1 cellular context compared by ENCODE assay signal in the genomic region with DNA sequence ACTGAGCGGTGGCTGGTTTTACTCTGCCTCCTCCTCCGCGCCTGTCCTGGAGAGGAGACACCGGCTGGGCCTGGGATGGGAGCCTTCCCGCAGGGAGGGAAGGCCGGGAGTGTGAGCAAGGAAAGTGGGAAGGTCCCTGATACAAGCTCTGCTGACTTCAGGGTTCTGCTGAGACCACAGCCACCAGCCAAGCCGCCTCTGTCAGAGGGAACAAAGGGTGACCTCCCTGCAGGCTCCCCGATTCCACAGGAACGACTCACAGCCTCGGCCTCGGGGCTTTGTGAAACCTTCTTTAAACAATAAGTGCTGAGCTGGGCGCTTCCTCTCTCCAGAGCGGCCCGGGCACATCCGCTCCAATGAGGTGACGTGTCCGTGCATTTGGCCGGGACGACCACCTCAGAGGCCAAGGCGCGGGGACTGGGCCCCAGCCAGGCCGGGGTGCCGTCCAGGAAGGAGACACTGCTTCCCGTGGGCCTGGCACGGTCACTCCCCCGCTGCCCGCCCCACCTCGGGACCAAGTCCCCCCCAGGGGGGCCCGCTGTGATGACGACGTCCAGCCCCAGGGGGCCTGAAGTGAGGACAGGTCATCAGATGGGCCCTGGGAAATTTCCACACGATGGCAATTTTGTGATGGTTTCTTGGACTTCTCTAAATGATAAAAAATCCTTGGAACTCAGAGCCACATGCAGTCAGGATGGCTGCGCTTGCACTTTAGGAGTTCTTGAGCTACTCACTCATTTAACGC.
A peak's percentile ranks its signal among the peaks of the same experiment; 100 is the strongest.
TF ChIP-seq lines count a peak whose summit lies in the region.

No MANE protein-coding gene starts in this region.

TF ChIP-seq in HepG2, 621 proteins besides CTCF, POLR2A, EP300 and RAD21 (continued from another document and continues in another):
- TF ChIP-seq ZNF101 (CRISPR knock-in tag; IDR thresholded peaks at IDR 0.05; ENCODE audit: borderline replicate concordance, low read depth) (no peak), PITX1 (CRISPR knock-in tag; IDR thresholded peaks at IDR 0.05) (0 out of 2 replicates have a peak, but pooled peaks have one; percentile 11), HBP1 (CRISPR knock-in tag; IDR thresholded peaks at IDR 0.05; ENCODE audit: low read depth) (no peak), PBX3 (CRISPR knock-in tag; IDR thresholded peaks at IDR 0.05; ENCODE audit: borderline replicate concordance) (no peak), GTF3A (CRISPR knock-in tag; conservative IDR thresholded peaks at IDR 0.05) (no peak), NFATC3 (CRISPR knock-in tag; IDR thresholded peaks at IDR 0.05) (no peak), POGZ (CRISPR knock-in tag; IDR thresholded peaks at IDR 0.05) (no peak), GPBP1L1 (CRISPR knock-in tag; IDR thresholded peaks at IDR 0.05) (no peak), SMAD9 (CRISPR knock-in tag; IDR thresholded peaks at IDR 0.05) (no peak), MAF1 (CRISPR knock-in tag; IDR thresholded peaks at IDR 0.05; ENCODE audit: borderline replicate concordance) (no peak), ZNF501 (CRISPR knock-in tag; IDR thresholded peaks at IDR 0.05) (peak; percentile 17; the same call in 1 of the 2 replicates), SIN3A (IDR thresholded peaks at IDR 0.05; ENCODE audit: borderline replicate concordance, low read depth, low read length) (no peak), BORCS8-MEF2B (CRISPR knock-in tag; IDR thresholded peaks at IDR 0.05) (0 out of 2 replicates have a peak, but pooled peaks have one; percentile 23), NAIF1 (CRISPR knock-in tag; IDR thresholded peaks at IDR 0.05; ENCODE audit: borderline replicate concordance) (no peak), TMF1 (CRISPR knock-in tag; IDR thresholded peaks at IDR 0.05; ENCODE audit: low read depth) (0 out of 2 replicates have a peak, but pooled peaks have one; percentile 40), PAF1 (CRISPR knock-in tag; IDR thresholded peaks at IDR 0.05) (no peak), ZFX (CRISPR knock-in tag; IDR thresholded peaks at IDR 0.05; ENCODE audit: low read depth) (no peak), ZNF567 (CRISPR knock-in tag; IDR thresholded peaks at IDR 0.05; ENCODE audit: borderline replicate concordance) (no peak), TGIF2 (CRISPR knock-in tag; IDR thresholded peaks at IDR 0.05) (no peak), ZNF143 (CRISPR knock-in tag; IDR thresholded peaks at IDR 0.05) (no peak), CERS6 (CRISPR knock-in tag; IDR thresholded peaks at IDR 0.05) (no peak), ISL2 (CRISPR knock-in tag; IDR thresholded peaks at IDR 0.05) (no peak), ZBTB3 (CRISPR knock-in tag; IDR thresholded peaks at IDR 0.05; ENCODE audit: borderline replicate concordance, low read depth) (no peak), SMAD1 (CRISPR knock-in tag; IDR thresholded peaks at IDR 0.05; ENCODE audit: borderline replicate concordance, low read depth) (no peak), MYNN (CRISPR knock-in tag; IDR thresholded peaks at IDR 0.05; ENCODE audit: low read depth) (no peak), CREM (IDR thresholded peaks at IDR 0.05) (no peak), CREM (CRISPR knock-in tag; IDR thresholded peaks at IDR 0.05) (no peak), CEBPZ (IDR thresholded peaks at IDR 0.05; ENCODE audit: low read length) (no peak)
- TF ChIP-seq, protein P1, sequence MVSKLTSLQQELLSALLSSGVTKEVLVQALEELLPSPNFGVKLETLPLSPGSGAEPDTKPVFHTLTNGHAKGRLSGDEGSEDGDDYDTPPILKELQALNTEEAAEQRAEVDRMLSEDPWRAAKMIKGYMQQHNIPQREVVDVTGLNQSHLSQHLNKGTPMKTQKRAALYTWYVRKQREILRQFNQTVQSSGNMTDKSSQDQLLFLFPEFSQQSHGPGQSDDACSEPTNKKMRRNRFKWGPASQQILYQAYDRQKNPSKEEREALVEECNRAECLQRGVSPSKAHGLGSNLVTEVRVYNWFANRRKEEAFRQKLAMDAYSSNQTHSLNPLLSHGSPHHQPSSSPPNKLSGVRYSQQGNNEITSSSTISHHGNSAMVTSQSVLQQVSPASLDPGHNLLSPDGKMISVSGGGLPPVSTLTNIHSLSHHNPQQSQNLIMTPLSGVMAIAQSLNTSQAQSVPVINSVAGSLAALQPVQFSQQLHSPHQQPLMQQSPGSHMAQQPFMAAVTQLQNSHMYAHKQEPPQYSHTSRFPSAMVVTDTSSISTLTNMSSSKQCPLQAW (CRISPR knock-in tag; IDR thresholded peaks at IDR 0.05): no peak
- TF ChIP-seq, protein P2, sequence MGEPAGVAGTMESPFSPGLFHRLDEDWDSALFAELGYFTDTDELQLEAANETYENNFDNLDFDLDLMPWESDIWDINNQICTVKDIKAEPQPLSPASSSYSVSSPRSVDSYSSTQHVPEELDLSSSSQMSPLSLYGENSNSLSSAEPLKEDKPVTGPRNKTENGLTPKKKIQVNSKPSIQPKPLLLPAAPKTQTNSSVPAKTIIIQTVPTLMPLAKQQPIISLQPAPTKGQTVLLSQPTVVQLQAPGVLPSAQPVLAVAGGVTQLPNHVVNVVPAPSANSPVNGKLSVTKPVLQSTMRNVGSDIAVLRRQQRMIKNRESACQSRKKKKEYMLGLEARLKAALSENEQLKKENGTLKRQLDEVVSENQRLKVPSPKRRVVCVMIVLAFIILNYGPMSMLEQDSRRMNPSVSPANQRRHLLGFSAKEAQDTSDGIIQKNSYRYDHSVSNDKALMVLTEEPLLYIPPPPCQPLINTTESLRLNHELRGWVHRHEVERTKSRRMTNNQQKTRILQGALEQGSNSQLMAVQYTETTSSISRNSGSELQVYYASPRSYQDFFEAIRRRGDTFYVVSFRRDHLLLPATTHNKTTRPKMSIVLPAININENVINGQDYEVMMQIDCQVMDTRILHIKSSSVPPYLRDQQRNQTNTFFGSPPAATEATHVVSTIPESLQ (CRISPR knock-in tag; conservative IDR thresholded peaks at IDR 0.05): no peak
- TF ChIP-seq, protein P3, sequence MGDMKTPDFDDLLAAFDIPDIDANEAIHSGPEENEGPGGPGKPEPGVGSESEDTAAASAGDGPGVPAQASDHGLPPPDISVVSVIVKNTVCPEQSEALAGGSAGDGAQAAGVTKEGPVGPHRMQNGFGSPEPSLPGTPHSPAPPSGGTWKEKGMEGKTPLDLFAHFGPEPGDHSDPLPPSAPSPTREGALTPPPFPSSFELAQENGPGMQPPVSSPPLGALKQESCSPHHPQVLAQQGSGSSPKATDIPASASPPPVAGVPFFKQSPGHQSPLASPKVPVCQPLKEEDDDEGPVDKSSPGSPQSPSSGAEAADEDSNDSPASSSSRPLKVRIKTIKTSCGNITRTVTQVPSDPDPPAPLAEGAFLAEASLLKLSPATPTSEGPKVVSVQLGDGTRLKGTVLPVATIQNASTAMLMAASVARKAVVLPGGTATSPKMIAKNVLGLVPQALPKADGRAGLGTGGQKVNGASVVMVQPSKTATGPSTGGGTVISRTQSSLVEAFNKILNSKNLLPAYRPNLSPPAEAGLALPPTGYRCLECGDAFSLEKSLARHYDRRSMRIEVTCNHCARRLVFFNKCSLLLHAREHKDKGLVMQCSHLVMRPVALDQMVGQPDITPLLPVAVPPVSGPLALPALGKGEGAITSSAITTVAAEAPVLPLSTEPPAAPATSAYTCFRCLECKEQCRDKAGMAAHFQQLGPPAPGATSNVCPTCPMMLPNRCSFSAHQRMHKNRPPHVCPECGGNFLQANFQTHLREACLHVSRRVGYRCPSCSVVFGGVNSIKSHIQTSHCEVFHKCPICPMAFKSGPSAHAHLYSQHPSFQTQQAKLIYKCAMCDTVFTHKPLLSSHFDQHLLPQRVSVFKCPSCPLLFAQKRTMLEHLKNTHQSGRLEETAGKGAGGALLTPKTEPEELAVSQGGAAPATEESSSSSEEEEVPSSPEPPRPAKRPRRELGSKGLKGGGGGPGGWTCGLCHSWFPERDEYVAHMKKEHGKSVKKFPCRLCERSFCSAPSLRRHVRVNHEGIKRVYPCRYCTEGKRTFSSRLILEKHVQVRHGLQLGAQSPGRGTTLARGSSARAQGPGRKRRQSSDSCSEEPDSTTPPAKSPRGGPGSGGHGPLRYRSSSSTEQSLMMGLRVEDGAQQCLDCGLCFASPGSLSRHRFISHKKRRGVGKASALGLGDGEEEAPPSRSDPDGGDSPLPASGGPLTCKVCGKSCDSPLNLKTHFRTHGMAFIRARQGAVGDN (CRISPR knock-in tag; IDR thresholded peaks at IDR 0.05): peak; percentile 30; the same call in 1 of the 2 replicates
